ENCODE assay signal across 29 cellular contexts in the genomic region with DNA sequence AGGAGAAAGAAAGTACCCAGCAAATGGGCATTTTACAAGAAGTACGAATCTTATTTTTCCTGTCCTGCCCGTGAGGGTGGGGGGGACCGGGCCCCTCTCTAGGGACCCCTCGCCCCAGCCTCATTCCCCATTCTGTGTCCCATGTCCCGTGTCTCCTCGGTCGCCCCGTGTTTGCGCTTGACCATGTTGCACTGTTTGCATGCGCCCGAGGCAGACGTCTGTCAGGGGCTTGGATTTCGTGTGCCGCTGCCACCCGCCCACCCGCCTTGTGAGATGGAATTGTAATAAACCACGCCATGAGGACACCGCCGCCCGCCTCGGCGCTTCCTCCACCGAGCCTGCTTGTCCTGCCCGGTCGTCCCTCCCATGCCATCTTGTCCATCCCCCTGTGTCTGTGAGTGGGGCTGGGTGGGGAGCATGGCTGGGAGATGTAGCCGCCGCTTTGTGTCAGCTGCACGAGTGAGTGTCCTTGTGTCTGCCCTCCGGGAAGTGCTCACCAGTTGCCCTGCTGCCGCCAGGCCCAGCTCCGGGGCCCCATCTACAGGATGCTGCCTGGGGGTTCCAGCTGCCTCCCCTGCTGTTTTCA. TPM values are rescaled to one million over a fixed set of nuclear protein-coding genes. Genes with fewer than 3 reads are reported as not detected.
DNase-seq lines count a peak whose midpoint lies in the region; ATAC-seq and TF ChIP-seq lines count a peak whose summit lies in the region.
"Had no signal": no experiment of that assay in that cellular context is flagged by ENCODE, and none has a peak within 500 bp of the region (broad histone marks: within the 10 kb centered on the region; RNA-seq: fewer than 3 reads in every experiment).

No MANE protein-coding gene starts in this region.

- H3K4me1 ChIP-seq in neuronal stem cell (ENCODE audit: control insufficient read depth in 2 of 2, insufficient read depth in 1 of 2, low read depth in 1 of 2, low read length in 2 of 2): no peaks in the 10 kb centered on the region

- peaks cover 48 to 69% of the 10 kb centered on the region in 2 donors for H3K36me3 ChIP-seq in neuronal stem cell (replicated peaks in 1 of 2; ENCODE audit: control insufficient read depth in 2 of 2, insufficient read depth in 2 of 2, low read length in 2 of 2)

- no peak overlapping the region for H4K8ac ChIP-seq in neuronal stem cell (ENCODE audit: low read depth, low read length)

- no peak overlapping the region for H3K14ac ChIP-seq in neuronal stem cell (ENCODE audit: low read length)

- WGBS in neuronal stem cell (ENCODE audit: extremely low coverage in 2 of 2, insufficient read length in 2 of 2, insufficient replicate concordance in 1 of 2), 2 donors: no CpG with 5 or more reads among the region's 31 CpGs

- no peak for DNase-seq in activated naive CD4-positive, alpha-beta T cell treated with anti-CD3 and anti-CD28 coated beads, Interleukin-2, amount 10 ng/mL, durations not matched to agents 7 days and 5 days
- DNase-seq in activated naive CD4-positive, alpha-beta T cell treated with anti-CD3 and anti-CD28 coated beads, Interleukin-2, amount 50 U/mL, for 72 hours (ENCODE audit: low spot score in 2 of 2): no peak
- no peak for DNase-seq in Calu3
- no peak for DNase-seq in RWPE1 (ENCODE audit: low spot score)
- DNase-seq in neuronal stem cell (ENCODE audit: low spot score): no peak
- no peak for DNase-seq in cerebellar nuclear complex (lab: John Stamatoyannopoulos, UW)
- no peak for DNase-seq in HPDE6-E6E7 (ENCODE audit: extremely low spot score)
- DNase-seq: AML-193; C1 segment of cervical spinal cord; CD4-positive, alpha-beta memory T cell; COR-L47; KBM-7; MG63; NCI-H1105 treated with DMSO at 0.1 percent for 48 hours; NCI-H146; NCI-H2029; NCI-H446; NCI-H524 treated with DMSO at 0.1 percent for 48 hours; NCI-H774; PC-3; Right ventricle myocardium superior had no signal

- CTCF ChIA-PET in activated naive CD4-positive, alpha-beta T cell treated with anti-CD3 and anti-CD28 coated beads, Interleukin-2, amount 10 ng/mL, durations not matched to agents 7 days and 5 days (lab: Charles Lee): interaction anchor here (1.0 to 5.9 kb wide), 3 partner anchors 9 to 32 kb away, joined by 3 to 48 read pairs (median 3); no protein-coding TSS in a partner anchor
- CTCF ChIA-PET in Calu3 (lab: Charles Lee): no interaction called here
- CTCF ChIA-PET in RWPE1 (lab: Yijun Ruan, JAX): interaction anchor here (1.2 kb wide), 1 partner anchor 32 kb away, joined by 4 read pairs; no protein-coding TSS in a partner anchor

- H3K9ac ChIP-seq in neuronal stem cell (ENCODE audit: low read depth, low read length, poor library complexity): no peak overlapping the region

- H3K27ac ChIP-seq in RWPE1 (peak overlapping the region; percentile 46), neuronal stem cell (replicated peaks; ENCODE audit: low read length) (no peak overlapping the region)
- H3K27ac ChIP-seq: HL-60, SJSA1 had no signal

- H2BK120ac ChIP-seq in neuronal stem cell (ENCODE audit: low read depth, low read length): no peak overlapping the region

- POLR2A ChIA-PET in RWPE1 (lab: Yijun Ruan, JAX; ENCODE audit: low non-redundant PET): no interaction called here

- H3K27ac Mint-ChIP-seq in activated naive CD4-positive, alpha-beta T cell treated with anti-CD3 and anti-CD28 coated beads, Interleukin-2, amount 10 ng/mL, durations not matched to agents 7 days and 5 days: peak overlapping the region; percentile 7
- H3K27ac Mint-ChIP-seq in activated naive CD4-positive, alpha-beta T cell treated with anti-CD3 and anti-CD28 coated beads, Interleukin-2, amount 50 U/mL, for 72 hours: peak overlapping the region in 1 of 2 donors; percentile 35
- H3K27ac Mint-ChIP-seq in Calu3 (ENCODE audit: unreplicated experiment): no peak overlapping the region

- no peak overlapping the region for H3K4ac ChIP-seq in neuronal stem cell (ENCODE audit: low read length)

- H3K9me3 ChIP-seq in neuronal stem cell (replicated peaks in 1 of 2; ENCODE audit: control insufficient read depth in 2 of 2, insufficient read depth in 1 of 2, low read depth in 1 of 2, low read length in 2 of 2): no peaks in the 10 kb centered on the region
- H3K9me3 ChIP-seq: MG63, SJSA1 had no signal

- H4K91ac ChIP-seq in neuronal stem cell (ENCODE audit: low read depth, low read length, poor library complexity): no peak overlapping the region

- H3K23ac ChIP-seq in neuronal stem cell (ENCODE audit: low read depth, low read length, poor library complexity): no peak overlapping the region

- peaks cover under 1% of the 10 kb centered on the region for H3K27me3 Mint-ChIP-seq in activated naive CD4-positive, alpha-beta T cell treated with anti-CD3 and anti-CD28 coated beads, Interleukin-2, amount 10 ng/mL, durations not matched to agents 7 days and 5 days
- peaks cover 13% of the 10 kb centered on the region for H3K27me3 Mint-ChIP-seq in Calu3 (ENCODE audit: unreplicated experiment)
- H3K27me3 Mint-ChIP-seq: CD4-positive, alpha-beta memory T cell had no signal

- TSS peak; percentile 55 for BruUV-seq in Calu3 (replicated peaks; lab: Mats Ljungman, UMichigan)

- peak overlapping the region; percentile 39 for H2BK5ac ChIP-seq in neuronal stem cell (ENCODE audit: low read length)

- intact Hi-C loops in Calu3 (cut with micrococcal nuclease; ENCODE audit: unreplicated experiment): no loop called here

- H3K4me2 ChIP-seq in neuronal stem cell (ENCODE audit: insufficient read depth, low read length, poor library complexity, severe bottlenecking): no peak overlapping the region

- H2AK5ac ChIP-seq in neuronal stem cell (ENCODE audit: low read depth, low read length): no peak overlapping the region

- H2BK15ac ChIP-seq in neuronal stem cell (ENCODE audit: low read length): no peak overlapping the region

- no peak overlapping the region for H3K4me3 ChIP-seq in neuronal stem cell (ENCODE audit: low read length in 2 of 2)
- H3K4me3 ChIP-seq: MG63, SJSA1 had no signal

- no peaks in the 10 kb centered on the region for H3K27me3 ChIP-seq in neuronal stem cell (ENCODE audit: control insufficient read depth in 3 of 3, insufficient read depth in 3 of 3, low read depth in 1 of 3, low read length in 3 of 3)
- H3K27me3 ChIP-seq: MG63, SJSA1 had no signal

- peaks cover 39% of the 10 kb centered on the region for H3K4me1 Mint-ChIP-seq in activated naive CD4-positive, alpha-beta T cell treated with anti-CD3 and anti-CD28 coated beads, Interleukin-2, amount 10 ng/mL, durations not matched to agents 7 days and 5 days
- no peaks in the 10 kb centered on the region for H3K4me1 Mint-ChIP-seq in Calu3 (ENCODE audit: low read depth, unreplicated experiment)

- no peak for ATAC-seq in activated naive CD4-positive, alpha-beta T cell treated with anti-CD3 and anti-CD28 coated beads, Interleukin-2, amount 50 U/mL, for 72 hours
- ATAC-seq in HG03108 (IDR thresholded peaks at IDR 0.05; ENCODE audit: unreplicated experiment): no peak
- ATAC-seq: HCT116, PC-3 had no signal

- peaks cover 10% of the 10 kb centered on the region for H3K79me1 ChIP-seq in neuronal stem cell (ENCODE audit: low read depth, low read length)

- TF ChIP-seq CTCF in Calu3 (IDR thresholded peaks at IDR 0.05; ENCODE audit: unreplicated experiment) (no peak), RWPE1 (conservative IDR thresholded peaks at IDR 0.05; ENCODE audit: low read depth) (no peak)

- H3K18ac ChIP-seq in neuronal stem cell (ENCODE audit: low read length): no peak overlapping the region

- H3K36me3 Mint-ChIP-seq in activated naive CD4-positive, alpha-beta T cell treated with anti-CD3 and anti-CD28 coated beads, Interleukin-2, amount 10 ng/mL, durations not matched to agents 7 days and 5 days: peaks cover 44% of the 10 kb centered on the region
- peaks cover 0 to 21% of the 10 kb centered on the region in 2 donors for H3K36me3 Mint-ChIP-seq in activated naive CD4-positive, alpha-beta T cell treated with anti-CD3 and anti-CD28 coated beads, Interleukin-2, amount 50 U/mL, for 72 hours
- H3K36me3 Mint-ChIP-seq in Calu3 (ENCODE audit: insufficient read depth, unreplicated experiment): peaks cover 31% of the 10 kb centered on the region

- no peak overlapping the region for H2BK12ac ChIP-seq in neuronal stem cell (ENCODE audit: low read length)

- no peaks in the 10 kb centered on the region for H3K9me3 Mint-ChIP-seq in activated naive CD4-positive, alpha-beta T cell treated with anti-CD3 and anti-CD28 coated beads, Interleukin-2, amount 10 ng/mL, durations not matched to agents 7 days and 5 days
- no peaks in the 10 kb centered on the region for H3K9me3 Mint-ChIP-seq in activated naive CD4-positive, alpha-beta T cell treated with anti-CD3 and anti-CD28 coated beads, Interleukin-2, amount 50 U/mL, for 72 hours
- no peaks in the 10 kb centered on the region for H3K9me3 Mint-ChIP-seq in Calu3 (ENCODE audit: low read depth, unreplicated experiment)
- H3K9me3 Mint-ChIP-seq: CD4-positive, alpha-beta memory T cell had no signal

- H3K4me3 Mint-ChIP-seq in activated naive CD4-positive, alpha-beta T cell treated with anti-CD3 and anti-CD28 coated beads, Interleukin-2, amount 10 ng/mL, durations not matched to agents 7 days and 5 days: no peak overlapping the region
- H3K4me3 Mint-ChIP-seq in Calu3 (ENCODE audit: low read depth, unreplicated experiment): no peak overlapping the region
- H3K4me3 Mint-ChIP-seq: CD4-positive, alpha-beta memory T cell had no signal

- no peak overlapping the region for H2AFZ ChIP-seq in neuronal stem cell (ENCODE audit: low read length)

RNA-seq across cellular contexts. Expression of a gene that starts 9.7 kb away (rescaled TPM):
- total RNA-seq in activated naive CD4-positive, alpha-beta T cell treated with anti-CD3 and anti-CD28 coated beads, Interleukin-2, amount 50 U/mL, for 72 hours: 1 to 10 TPM in 1 of 2 donors, under 1 TPM in 1; 0.27 to 1.1 TPM
- total RNA-seq in Calu3 (2022): 0.35 and 1.1 TPM in 2 replicates
- polyA plus RNA-seq in neuronal stem cell (2013, experiment 1 of 2): not detected
- not detected for polyA plus RNA-seq in neuronal stem cell (2013, experiment 2 of 2)
- total RNA-seq: HT-29, PC-3, SJSA1 had no signal
- polyA plus RNA-seq: AG04450; CD4-positive, alpha-beta memory T cell had no signal

RNA-seq across cellular contexts. Expression of a gene that starts 21.1 kb away (rescaled TPM):
- total RNA-seq in activated naive CD4-positive, alpha-beta T cell treated with anti-CD3 and anti-CD28 coated beads, Interleukin-2, amount 50 U/mL, for 72 hours: 100 to 1,000 TPM; 231 to 297 TPM
- 82.6 and 85.1 TPM in 2 replicates for total RNA-seq in Calu3 (2022)
- 40.7 TPM for polyA plus RNA-seq in neuronal stem cell (2013, experiment 1 of 2)
- polyA plus RNA-seq in neuronal stem cell (2013, experiment 2 of 2): 40.4 TPM

RNA-seq across cellular contexts. Expression of a gene that starts 23.5 kb away (rescaled TPM):
- under 1 TPM in 1 of 2 donors, not detected in 1; 0.25 TPM for total RNA-seq in activated naive CD4-positive, alpha-beta T cell treated with anti-CD3 and anti-CD28 coated beads, Interleukin-2, amount 50 U/mL, for 72 hours
- 0.21 and 0.29 TPM in 2 replicates for total RNA-seq in Calu3 (2022)
- 0.03 TPM for polyA plus RNA-seq in neuronal stem cell (2013, experiment 1 of 2)
- 0.03 TPM for polyA plus RNA-seq in neuronal stem cell (2013, experiment 2 of 2)
- total RNA-seq: CD4-positive, alpha-beta memory T cell; H4; LHCN-M2; PC-3; SJSA1 had no signal
- polyA plus RNA-seq: AG04450; CD4-positive, alpha-beta memory T cell had no signal

RNA-seq across cellular contexts. Expression of a gene that starts 40.0 kb away (rescaled TPM):
- 10 to 100 TPM; 37.6 to 50.3 TPM for total RNA-seq in activated naive CD4-positive, alpha-beta T cell treated with anti-CD3 and anti-CD28 coated beads, Interleukin-2, amount 50 U/mL, for 72 hours
- total RNA-seq in Calu3 (2022): 33.8 and 42.2 TPM in 2 replicates
- polyA plus RNA-seq in neuronal stem cell (2013, experiment 1 of 2): 16.2 TPM
- 15.9 TPM for polyA plus RNA-seq in neuronal stem cell (2013, experiment 2 of 2)

RNA-seq across cellular contexts. Expression of a gene that starts 54.3 kb away (rescaled TPM):
- total RNA-seq in activated naive CD4-positive, alpha-beta T cell treated with anti-CD3 and anti-CD28 coated beads, Interleukin-2, amount 50 U/mL, for 72 hours: not detected
- not detected in 2 replicates for total RNA-seq in Calu3 (2022)
- polyA plus RNA-seq in neuronal stem cell (2013, experiment 1 of 2): not detected
- not detected for polyA plus RNA-seq in neuronal stem cell (2013, experiment 2 of 2)
- total RNA-seq: CD4-positive, alpha-beta memory T cell; H4; HT-29; LHCN-M2; PC-3; Right ventricle myocardium superior; SJSA1 had no signal
- polyA plus RNA-seq: AG04450; CD4-positive, alpha-beta memory T cell had no signal
